In genomic region chr11:80365980-80366379, GRCh38 we compare ENCODE assay signal across 19 cellular contexts.
A peak's percentile ranks its signal among the peaks of the same experiment; 100 is the strongest.
DNase-seq lines count a peak whose midpoint lies in the region; ATAC-seq, FAIRE-seq and TF ChIP-seq lines count a peak whose summit lies in the region.
"Had no signal": no experiment of that assay in that cellular context is flagged by ENCODE, and none has a peak within 500 bp of the region (broad histone marks: within the 10 kb centered on the region; RNA-seq: fewer than 3 reads in every experiment).

No MANE protein-coding gene starts in this region.

- no peak overlapping the region for H4K5ac ChIP-seq in H9 (ENCODE audit: insufficient read length, low read depth, low read length)

- no peaks in the 10 kb centered on the region for H3K9me2 ChIP-seq in MM.1S (replicated peaks; ENCODE audit: insufficient read depth, low read length)

- no peak overlapping the region for H3K4me3 Mint-ChIP-seq in H9
- H3K4me3 Mint-ChIP-seq: B cell; CD4-positive, alpha-beta T cell; IgD-negative memory B cell had no signal

- FAIRE-seq in GM19239 (lab: Jason Lieb, UNC) = no peak
- FAIRE-seq: GM12891 had no signal

- no peaks in the 10 kb centered on the region; a peak in 1 of 4 replicates for H3K4me1 Mint-ChIP-seq in H9
- H3K4me1 Mint-ChIP-seq: B cell, IgD-negative memory B cell had no signal

- no peak overlapping the region for H3K4me3 ChIP-seq in ACC112 (ENCODE audit: low read depth, low read length)
- no peak overlapping the region for H3K4me3 ChIP-seq in MM.1S (ENCODE audit: low read length)
- no peak overlapping the region for H3K4me3 ChIP-seq in brain microvascular endothelial cell (ENCODE audit: low read depth, low read length)
- H3K4me3 ChIP-seq: HAP-1 had no signal

- H3K27me3 Mint-ChIP-seq in H9 (ENCODE audit: low read depth) = no peaks in the 10 kb centered on the region
- H3K27me3 Mint-ChIP-seq: B cell; CD4-positive, alpha-beta T cell had no signal

- H3K4me2 ChIP-seq in MM.1S (ENCODE audit: low read depth, low read length) (peak overlapping the region; percentile 29; the same call in 1 of the 2 replicates), H9 (ENCODE audit: insufficient read depth, insufficient read length, low read length) (no peak overlapping the region)

- no peaks in the 10 kb centered on the region for H4K20me1 ChIP-seq in MM.1S (ENCODE audit: insufficient read depth, low read length)
- H4K20me1 ChIP-seq in H9 (ENCODE audit: control insufficient read depth, insufficient read depth, insufficient read length) = no peaks in the 10 kb centered on the region

- peak; percentile 6 for ATAC-seq in GM21529 (IDR thresholded peaks at IDR 0.05; ENCODE audit: unreplicated experiment)

- H3K56ac ChIP-seq in H9 (ENCODE audit: insufficient read length, low read depth, low read length) = no peak overlapping the region

- H4K8ac ChIP-seq in H9 (replicated peaks; ENCODE audit: insufficient read length, low read depth, low read length) = no peak overlapping the region

- no peak overlapping the region for H3K18ac ChIP-seq in H9 (ENCODE audit: insufficient read length, low read depth, low read length)

- no peak overlapping the region for H3K14ac ChIP-seq in H9 (ENCODE audit: insufficient read depth, low read length)

- peaks cover 6% of the 10 kb centered on the region; the same call in 1 of the 2 replicates for H3F3A ChIP-seq in MM.1S (ENCODE audit: insufficient read depth, low read length)

- H3K23ac ChIP-seq in H9 (ENCODE audit: insufficient read length, low read depth, low read length) = no peak overlapping the region

- H2BK120ac ChIP-seq in H9 (ENCODE audit: low read depth, low read length, poor library complexity, severe bottlenecking) = no peak overlapping the region

- H3K27ac Mint-ChIP-seq in H9 = no peak overlapping the region
- H3K27ac Mint-ChIP-seq: B cell; CD4-positive, alpha-beta T cell; IgD-negative memory B cell had no signal

- H2BK15ac ChIP-seq in H9 (ENCODE audit: low read depth, low read length) = no peak overlapping the region

- no peaks in the 10 kb centered on the region for H3K36me3 Mint-ChIP-seq in H9 (ENCODE audit: insufficient read depth in 1 of 3, low read depth in 3 of 3)
- H3K36me3 Mint-ChIP-seq: IgD-negative memory B cell had no signal

- H3K4me1 ChIP-seq in ACC112 (ENCODE audit: control insufficient read depth, insufficient read depth, low read length, unreplicated experiment) = peaks cover 6% of the 10 kb centered on the region
- H3K4me1 ChIP-seq in MM.1S (ENCODE audit: low read length) = peaks cover 10% of the 10 kb centered on the region
- H3K4me1 ChIP-seq in H9 (ENCODE audit: insufficient read depth, low read length) = no peaks in the 10 kb centered on the region
- H3K4me1 ChIP-seq: HAP-1 had no signal

- H3K27me3 ChIP-seq in ACC112 (ENCODE audit: insufficient read depth, low read length) (no peaks in the 10 kb centered on the region), MM.1S (replicated peaks; ENCODE audit: insufficient read depth, low read length) (no peaks in the 10 kb centered on the region), brain microvascular endothelial cell (replicated peaks) (no peaks in the 10 kb centered on the region), H9 (ENCODE audit: insufficient read depth, low read length) (no peaks in the 10 kb centered on the region)

- H3K27ac ChIP-seq in ACC112 (ENCODE audit: low read depth, low read length) (no peak overlapping the region), MM.1S (ENCODE audit: low read length) (no peak overlapping the region), brain microvascular endothelial cell (peak overlapping the region; percentile 27), H9 (ENCODE audit: insufficient read length, low read depth, low read length) (no peak overlapping the region)
- H3K27ac ChIP-seq: HL-60 had no signal

- in situ Hi-C loops in brain microvascular endothelial cell (cut with HindIII; ENCODE audit: low pct_ligation_motif_present, low sequenced_read_pairs) = no loop called here

- no peak overlapping the region for H3K4ac ChIP-seq in H9 (ENCODE audit: low read depth, low read length)

- H3T11ph ChIP-seq in H9 (ENCODE audit: low read length) = no peak overlapping the region

- TF ChIP-seq CTCF in MM.1S (IDR thresholded peaks at IDR 0.05; ENCODE audit: low read length) (no peak), brain microvascular endothelial cell (IDR thresholded peaks at IDR 0.05; ENCODE audit: low read depth, low read length, missing control alignments) (no peak), H9 (conservative IDR thresholded peaks at IDR 0.05) (no peak)

- peak overlapping the region; percentile 93 for H2AFZ ChIP-seq in ACC112 (ENCODE audit: low read length, unreplicated experiment)
- no peak overlapping the region for H2AFZ ChIP-seq in MM.1S (ENCODE audit: low read length)
- H2AFZ ChIP-seq in H9 (ENCODE audit: low read length) = no peak overlapping the region

- H4K91ac ChIP-seq in H9 (ENCODE audit: insufficient read length, low read depth, low read length) = no peak overlapping the region

- H2BK5ac ChIP-seq in H9 (ENCODE audit: insufficient read length, low read length) = no peak overlapping the region

- H3K9me3 ChIP-seq in MM.1S (replicated peaks; ENCODE audit: insufficient read depth, low read length) = no peaks in the 10 kb centered on the region
- no peaks in the 10 kb centered on the region for H3K9me3 ChIP-seq in H9 (ENCODE audit: control insufficient read depth, low read depth, low read length)
- H3K9me3 ChIP-seq: HAP-1 had no signal

- H3K23me2 ChIP-seq in H9 (ENCODE audit: insufficient read length, low read depth, low read length, poor library complexity, severe bottlenecking) = no peaks in the 10 kb centered on the region

- H3K36me3 ChIP-seq in ACC112 (ENCODE audit: insufficient read depth, low read length) = no peaks in the 10 kb centered on the region
- no peaks in the 10 kb centered on the region for H3K36me3 ChIP-seq in MM.1S (replicated peaks; ENCODE audit: insufficient read depth, low read length)
- H3K36me3 ChIP-seq in brain microvascular endothelial cell (replicated peaks) = no peaks in the 10 kb centered on the region
- H3K36me3 ChIP-seq: HAP-1 had no signal

- no peak overlapping the region for H2AK5ac ChIP-seq in H9 (ENCODE audit: insufficient read length, low read length)

- no peak overlapping the region for H3K9ac ChIP-seq in MM.1S (ENCODE audit: low read length)
- H3K9ac ChIP-seq in H9 (ENCODE audit: extremely low read depth, insufficient read length, low read length) = no peak overlapping the region

- H2BK12ac ChIP-seq in H9 (ENCODE audit: insufficient read length, low read depth, low read length) = no peak overlapping the region

- H3K9me3 Mint-ChIP-seq in H9 = no peaks in the 10 kb centered on the region

- DNase-seq in MM.1S = no peak
- DNase-seq in brain microvascular endothelial cell = peak; percentile 60
- DNase-seq in H9 = no peak
- no peak for DNase-seq in HPDE6-E6E7 (ENCODE audit: extremely low spot score)
- no peak for DNase-seq in GM19239 (ENCODE audit: insufficient read length, low spot score)
- DNase-seq: 8988T; C1 segment of cervical spinal cord; Calu3; CD4-positive, alpha-beta T cell; DMS 273 treated with DMSO at 0.1 percent for 48 hours; GOT3; KG1 had no signal

- no peak overlapping the region for H2BK20ac ChIP-seq in H9 (ENCODE audit: low read depth, low read length, poor library complexity, severe bottlenecking)

- no peaks in the 10 kb centered on the region for H3K79me2 ChIP-seq in ACC112 (ENCODE audit: control insufficient read depth, insufficient read depth, low read length, unreplicated experiment)
- H3K79me2 ChIP-seq in MM.1S (ENCODE audit: low read length) = no peaks in the 10 kb centered on the region
- no peaks in the 10 kb centered on the region for H3K79me2 ChIP-seq in H9 (ENCODE audit: insufficient read depth, low read length)

- H3K79me1 ChIP-seq in H9 (ENCODE audit: insufficient read depth, low read depth, low read length, poor library complexity, severe bottlenecking) = no peaks in the 10 kb centered on the region

- no CpG with 5 or more reads among the region's 1 CpG for WGBS in H9 (ENCODE audit: extremely low coverage, insufficient read length, low lambda C conversion rate)
